ENCODE assay signal across 8 cellular contexts in genomic region chr12:64780531-64781373, GRCh38. TPM values are rescaled to one million over a fixed set of nuclear protein-coding genes. Genes with fewer than 3 reads are reported as not detected.
DNase-seq lines count a peak whose midpoint lies in the region; TF ChIP-seq lines count a peak whose summit lies in the region.

No MANE protein-coding gene starts in this region.

- H3K27me3 ChIP-seq in HUES48 (ENCODE audit: control insufficient read depth, insufficient read depth, low read length), result peaks cover 50% of the 10 kb centered on the region
- H3K27me3 ChIP-seq in mucosa of rectum (ENCODE audit: control insufficient read depth in 2 of 2, insufficient read depth in 2 of 2, low read length in 2 of 2), result no peaks in the 10 kb centered on the region

- H3K36me3 Mint-ChIP-seq in endothelial cell (ENCODE audit: low read depth, unreplicated experiment), result peaks cover 4% of the 10 kb centered on the region

- peaks cover 7% of the 10 kb centered on the region for H3K27me3 Mint-ChIP-seq in endothelial cell (ENCODE audit: unreplicated experiment)

- under 1% methylated on average over 113 of the region's 113 CpGs for WGBS in urinary bladder

- H3K9me3 Mint-ChIP-seq in endothelial cell (ENCODE audit: unreplicated experiment), result no peaks in the 10 kb centered on the region

- no peak overlapping the region for H3K27ac Mint-ChIP-seq in endothelial cell (ENCODE audit: unreplicated experiment)

- H3K4me1 ChIP-seq in HUES48 (ENCODE audit: control insufficient read depth, insufficient read depth, low read length) (peaks cover 13% of the 10 kb centered on the region; the same call in 1 of the 2 replicates), mucosa of rectum (ENCODE audit: control insufficient read depth in 2 of 2, insufficient read depth in 2 of 2, low read length in 2 of 2) (peaks cover 5 to 12% of the 10 kb centered on the region in 2 donors), urinary bladder (ENCODE audit: insufficient read depth) (no peaks in the 10 kb centered on the region)

- H3K4me3 ChIP-seq in HUES48 (ENCODE audit: low read depth, low read length) (peak overlapping the region; percentile 59), mucosa of rectum (ENCODE audit: low read length in 2 of 2) (peak overlapping the region; percentile 63 to 77), urinary bladder (ENCODE audit: low read depth, low read length) (peak overlapping the region; percentile 56)

- TF ChIP-seq CTCF in VCaP (conservative IDR thresholded peaks at IDR 0.05) (peak; percentile 51), endothelial cell (IDR thresholded peaks at IDR 0.05; ENCODE audit: unreplicated experiment) (no peak)

- H3K9me3 ChIP-seq in HUES48 (ENCODE audit: control insufficient read depth, insufficient read depth, low read length) (no peaks in the 10 kb centered on the region), mucosa of rectum (ENCODE audit: control insufficient read depth in 2 of 2, low read length in 2 of 2) (no peaks in the 10 kb centered on the region)

- peaks cover 26% of the 10 kb centered on the region for H3K4me1 Mint-ChIP-seq in endothelial cell (ENCODE audit: unreplicated experiment)

- H3K9ac ChIP-seq in HUES48 (ENCODE audit: low read depth, low read length) (peak overlapping the region; percentile 49; the same call in 1 of the 2 replicates), mucosa of rectum (ENCODE audit: low read depth in 1 of 2, low read length in 2 of 2) (peak overlapping the region; percentile 14 to 67)

- H3K36me3 ChIP-seq in HUES48 (ENCODE audit: control insufficient read depth, insufficient read depth, low read length) (no peaks in the 10 kb centered on the region), mucosa of rectum (ENCODE audit: control insufficient read depth in 2 of 2, insufficient read depth in 2 of 2, low read length in 2 of 2) (no peaks in the 10 kb centered on the region), urinary bladder (ENCODE audit: insufficient read depth) (no peaks in the 10 kb centered on the region)

- H3K27ac ChIP-seq in HUES48 (ENCODE audit: low read depth, low read length) (no peak overlapping the region), VCaP (peak overlapping the region; percentile 96), mucosa of rectum (ENCODE audit: low read depth in 2 of 2, low read length in 2 of 2) (peak overlapping the region in 1 of 2 donors; percentile 84), urinary bladder (ENCODE audit: low read depth) (peak overlapping the region; percentile 26)

- H3K4me3 Mint-ChIP-seq in endothelial cell (ENCODE audit: unreplicated experiment), result peak overlapping the region; percentile 90

- DNase-seq in NCI-H1436 (lab: John Stamatoyannopoulos, UW) (peak; percentile 20), NCI-H1436 treated with DMSO at 0.1 percent for 48 hours (lab: John Stamatoyannopoulos, UW) (no peak), endothelial cell (ENCODE audit: low spot score) (peak; percentile 46), DMS79 (lab: John Stamatoyannopoulos, UW) (no peak)

RNA-seq across cellular contexts. Expression of gene GNS, which starts 21.5 kb away (rescaled TPM):
- total RNA-seq in endothelial cell (ENCODE audit: unreplicated experiment), result 80.2 TPM
- 120 TPM for total RNA-seq in urinary bladder
- 82.0 TPM for polyA plus RNA-seq in urinary bladder

RNA-seq across cellular contexts. Expression of gene TBC1D30, which starts 43.7 kb away (rescaled TPM):
- 3.6 TPM for total RNA-seq in endothelial cell (ENCODE audit: unreplicated experiment)
- total RNA-seq in urinary bladder, result 3.9 TPM
- polyA plus RNA-seq in urinary bladder, result 3.5 TPM

Comparison
In these comparisons a context has a peak if more than half of its experiments do, and no peak if none do; other contexts are left out.
1. DNase-seq: peak in NCI-H1436 (single experiment) and endothelial cell (single experiment); none in NCI-H1436 treated with DMSO at 0.1 percent for 48 hours (single experiment) and DMS79 (single experiment).
2. Peak in every context shown above with its lines, with median percentiles within 50 percentile points of each other: H3K4me3 ChIP-seq.